In the genomic region with DNA sequence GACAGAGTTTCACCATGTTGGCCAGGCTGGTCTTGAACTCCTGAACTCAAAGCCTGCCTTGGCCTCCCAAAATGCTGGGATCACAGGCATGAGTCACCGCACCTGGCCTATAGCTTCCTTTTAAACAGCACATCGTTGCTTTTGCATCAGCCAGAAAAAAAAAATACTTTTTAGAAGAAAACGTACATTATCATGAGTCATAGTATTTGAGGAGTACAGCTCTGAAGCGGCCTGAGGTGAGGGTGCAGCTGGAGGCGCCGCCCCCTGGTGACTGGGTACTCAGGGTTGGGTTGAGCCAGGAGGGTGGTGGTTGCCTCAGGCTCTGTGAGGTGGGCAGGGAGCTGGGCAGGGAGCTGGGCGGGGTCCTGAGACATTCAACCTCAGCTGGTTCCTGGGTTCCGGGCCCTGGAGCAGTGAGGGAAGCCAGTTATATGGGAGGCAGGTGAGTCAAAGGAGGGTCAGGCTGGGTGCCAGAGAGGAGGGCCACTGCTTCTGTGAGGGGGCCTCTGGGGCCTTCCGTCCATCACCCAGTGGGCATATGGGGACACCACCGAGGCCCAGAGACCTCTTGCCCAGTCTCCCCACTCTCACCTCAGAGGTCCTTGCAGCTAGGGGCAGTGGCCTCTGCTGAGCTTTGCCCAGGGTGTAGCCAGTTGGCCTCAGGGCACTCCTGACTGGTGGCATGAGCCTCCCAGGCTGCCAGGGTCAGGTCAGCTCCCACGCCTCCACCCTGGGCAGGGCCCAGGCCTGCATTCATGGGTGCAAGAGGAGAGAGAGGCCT, we compare ENCODE assay signal across 1 cellular context.
TF ChIP-seq lines count a peak whose summit lies in the region.

No MANE protein-coding gene starts in this region.

TF ChIP-seq in GM23338, 12 proteins besides CTCF, POLR2A, EP300 and RAD21 (continued from another document):
- no peak for TF ChIP-seq STAT1 (IDR thresholded peaks at IDR 0.05; ENCODE audit: unreplicated experiment)
- no peak for TF ChIP-seq JUNB (IDR thresholded peaks at IDR 0.05; ENCODE audit: unreplicated experiment)
- no peak for TF ChIP-seq ZNF462 (CRISPR knock-in tag; IDR thresholded peaks at IDR 0.05)
- TF ChIP-seq, protein P1, sequence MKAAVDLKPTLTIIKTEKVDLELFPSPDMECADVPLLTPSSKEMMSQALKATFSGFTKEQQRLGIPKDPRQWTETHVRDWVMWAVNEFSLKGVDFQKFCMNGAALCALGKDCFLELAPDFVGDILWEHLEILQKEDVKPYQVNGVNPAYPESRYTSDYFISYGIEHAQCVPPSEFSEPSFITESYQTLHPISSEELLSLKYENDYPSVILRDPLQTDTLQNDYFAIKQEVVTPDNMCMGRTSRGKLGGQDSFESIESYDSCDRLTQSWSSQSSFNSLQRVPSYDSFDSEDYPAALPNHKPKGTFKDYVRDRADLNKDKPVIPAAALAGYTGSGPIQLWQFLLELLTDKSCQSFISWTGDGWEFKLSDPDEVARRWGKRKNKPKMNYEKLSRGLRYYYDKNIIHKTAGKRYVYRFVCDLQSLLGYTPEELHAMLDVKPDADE (IDR thresholded peaks at IDR 0.05): no peak
- TF ChIP-seq EZH2 (IDR thresholded peaks at IDR 0.05; ENCODE audit: low read depth, unreplicated experiment): no peak
- no peak for TF ChIP-seq POLR2AphosphoS5 (IDR thresholded peaks at IDR 0.05; ENCODE audit: low read depth)
- no peak for TF ChIP-seq ZNF114 (CRISPR knock-in tag; IDR thresholded peaks at IDR 0.05)
- no peak for TF ChIP-seq CREB1 (CRISPR knock-in tag; IDR thresholded peaks at IDR 0.05; ENCODE audit: low read depth)
